ENCODE assay signal across 11 cellular contexts in genomic region chr3:40847571-40847992, GRCh38.
DNase-seq lines count a peak whose midpoint lies in the region; ATAC-seq and TF ChIP-seq lines count a peak whose summit lies in the region.
"Had no signal": no experiment of that assay in that cellular context is flagged by ENCODE, and none has a peak within 500 bp of the region (broad histone marks: within the 10 kb centered on the region; RNA-seq: fewer than 3 reads in every experiment).

No MANE protein-coding gene starts in this region.

- H3K27ac Mint-ChIP-seq in activated CD4-positive, alpha-beta T cell treated with anti-CD3 and anti-CD28 coated beads, Interleukin-2, amount 10 ng/mL, durations not matched to agents 7 days and 5 days: no peak overlapping the region
- H3K27ac Mint-ChIP-seq in activated CD4-positive, alpha-beta T cell treated with anti-CD3 and anti-CD28 coated beads for 36 hours: no peak overlapping the region
- H3K27ac Mint-ChIP-seq: naive thymus-derived CD8-positive, alpha-beta T cell had no signal

- H3K4me3 ChIP-seq in H7 (ENCODE audit: insufficient read depth, low read depth, low read length) (no peak overlapping the region), astrocyte of the cerebellum (ENCODE audit: low read depth, low read length) (no peak overlapping the region), osteoblast (ENCODE audit: insufficient read depth, low read length) (no peak overlapping the region)

- peak; percentile 75 for TF ChIP-seq CTCF in astrocyte of the cerebellum (IDR thresholded peaks at IDR 0.05; ENCODE audit: low read depth, low read length, missing control alignments)
- TF ChIP-seq CTCF in osteoblast (IDR thresholded peaks at IDR 0.05; ENCODE audit: extremely low read depth, low read depth, low read length): peak; percentile 24
- TF ChIP-seq CTCF in GM20000 (IDR thresholded peaks at IDR 0.05; ENCODE audit: extremely low read depth, missing control alignments): no peak

- ATAC-seq in left ventricle myocardium superior: peak; percentile 93
- no peak for ATAC-seq in GM18498 (IDR thresholded peaks at IDR 0.05; ENCODE audit: unreplicated experiment)
- no peak for ATAC-seq in activated CD4-positive, alpha-beta T cell treated with anti-CD3 and anti-CD28 coated beads for 36 hours
- ATAC-seq: naive thymus-derived CD8-positive, alpha-beta T cell had no signal

- no peaks in the 10 kb centered on the region for H3K4me1 Mint-ChIP-seq in activated CD4-positive, alpha-beta T cell treated with anti-CD3 and anti-CD28 coated beads, Interleukin-2, amount 10 ng/mL, durations not matched to agents 7 days and 5 days
- H3K4me1 Mint-ChIP-seq in activated CD4-positive, alpha-beta T cell treated with anti-CD3 and anti-CD28 coated beads for 36 hours: no peaks in the 10 kb centered on the region

- no peak overlapping the region for H3K4me3 Mint-ChIP-seq in activated CD4-positive, alpha-beta T cell treated with anti-CD3 and anti-CD28 coated beads, Interleukin-2, amount 10 ng/mL, durations not matched to agents 7 days and 5 days
- no peak overlapping the region for H3K4me3 Mint-ChIP-seq in activated CD4-positive, alpha-beta T cell treated with anti-CD3 and anti-CD28 coated beads for 36 hours
- H3K4me3 Mint-ChIP-seq: naive thymus-derived CD8-positive, alpha-beta T cell had no signal

- CTCF ChIA-PET in activated CD4-positive, alpha-beta T cell treated with anti-CD3 and anti-CD28 coated beads, Interleukin-2, amount 10 ng/mL, durations not matched to agents 7 days and 5 days (lab: Charles Lee): interaction anchor here (1.2 kb wide), 1 partner anchor 19 kb away, joined by 3 read pairs; no protein-coding TSS in a partner anchor
- CTCF ChIA-PET in activated CD4-positive, alpha-beta T cell treated with anti-CD3 and anti-CD28 coated beads for 36 hours (lab: Charles Lee): no interaction called here

- H3K36me3 Mint-ChIP-seq in activated CD4-positive, alpha-beta T cell treated with anti-CD3 and anti-CD28 coated beads, Interleukin-2, amount 10 ng/mL, durations not matched to agents 7 days and 5 days (ENCODE audit: low read depth): no peaks in the 10 kb centered on the region
- H3K36me3 Mint-ChIP-seq in activated CD4-positive, alpha-beta T cell treated with anti-CD3 and anti-CD28 coated beads for 36 hours (ENCODE audit: low read depth): no peaks in the 10 kb centered on the region
- H3K36me3 Mint-ChIP-seq: naive thymus-derived CD8-positive, alpha-beta T cell had no signal

- no peaks in the 10 kb centered on the region for H3K9me3 Mint-ChIP-seq in activated CD4-positive, alpha-beta T cell treated with anti-CD3 and anti-CD28 coated beads, Interleukin-2, amount 10 ng/mL, durations not matched to agents 7 days and 5 days
- H3K9me3 Mint-ChIP-seq in activated CD4-positive, alpha-beta T cell treated with anti-CD3 and anti-CD28 coated beads for 36 hours (ENCODE audit: low read depth): peaks cover 2% of the 10 kb centered on the region

- H3K4me1 ChIP-seq in osteoblast (ENCODE audit: insufficient read depth, low read length): no peaks in the 10 kb centered on the region

- no peak overlapping the region for H2AFZ ChIP-seq in osteoblast (ENCODE audit: low read length)

- H3K27ac ChIP-seq in osteoblast (ENCODE audit: low read depth, low read length): no peak overlapping the region

- H3K4me2 ChIP-seq in osteoblast (ENCODE audit: insufficient read depth, low read length): no peak overlapping the region

- H3K79me2 ChIP-seq in osteoblast (ENCODE audit: insufficient read depth, low read length): no peaks in the 10 kb centered on the region

- POLR2A ChIA-PET in activated CD4-positive, alpha-beta T cell treated with anti-CD3 and anti-CD28 coated beads, Interleukin-2, amount 10 ng/mL, durations not matched to agents 7 days and 5 days (lab: Charles Lee): no interaction called here
- POLR2A ChIA-PET in activated CD4-positive, alpha-beta T cell treated with anti-CD3 and anti-CD28 coated beads for 36 hours (lab: Charles Lee): no interaction called here

- H3K9me3 ChIP-seq in osteoblast (ENCODE audit: low read depth, low read length): no peaks in the 10 kb centered on the region

- intact Hi-C loops in left ventricle myocardium superior (cut with micrococcal nuclease): no loop called here
- intact Hi-C loops in activated CD4-positive, alpha-beta T cell treated with anti-CD3 and anti-CD28 coated beads for 36 hours (cut with DNase I, micrococcal nuclease): no loop called here

- DNase-seq in H7 (peak; percentile 32), astrocyte of the cerebellum (ENCODE audit: low read depth) (peak; percentile 95), left ventricle myocardium superior (no peak), osteoblast (ENCODE audit: insufficient read length, low spot score, missing footprints) (no peak), GM20000 (ENCODE audit: low spot score) (no peak)
- no peak for DNase-seq in activated CD4-positive, alpha-beta T cell treated with anti-CD3 and anti-CD28 coated beads, Interleukin-2, amount 10 ng/mL, durations not matched to agents 7 days and 5 days
- no peak for DNase-seq in activated CD4-positive, alpha-beta T cell treated with anti-CD3 and anti-CD28 coated beads for 36 hours
- DNase-seq: activated gamma-delta T cell; erythroblast; naive thymus-derived CD8-positive, alpha-beta T cell had no signal

- H3K27me3 ChIP-seq in H7 (ENCODE audit: control insufficient read depth, insufficient read depth, low read length): no peaks in the 10 kb centered on the region
- H3K27me3 ChIP-seq in osteoblast (ENCODE audit: insufficient read depth, low read length): no peaks in the 10 kb centered on the region

- no peaks in the 10 kb centered on the region for H4K20me1 ChIP-seq in osteoblast (ENCODE audit: insufficient read depth, low read length)

- peaks cover 5% of the 10 kb centered on the region for H3K27me3 Mint-ChIP-seq in activated CD4-positive, alpha-beta T cell treated with anti-CD3 and anti-CD28 coated beads, Interleukin-2, amount 10 ng/mL, durations not matched to agents 7 days and 5 days
- H3K27me3 Mint-ChIP-seq in activated CD4-positive, alpha-beta T cell treated with anti-CD3 and anti-CD28 coated beads for 36 hours: peaks cover 4% of the 10 kb centered on the region

- in situ Hi-C loops in astrocyte of the cerebellum (cut with HindIII; ENCODE audit: low sequenced_read_pairs): loop anchor here (5.0 kb wide), 1 partner anchor 355 kb away; no protein-coding TSS in a partner anchor

- H3K36me3 ChIP-seq in H7 (replicated peaks; ENCODE audit: control insufficient read depth, insufficient read depth, low read length) (no peaks in the 10 kb centered on the region), osteoblast (ENCODE audit: insufficient read depth, low read length) (no peaks in the 10 kb centered on the region)

Comparison
In these comparisons a context has a peak if more than half of its experiments do, and no peak if none do; other contexts are left out.
1. DNase-seq: peak in H7 (single experiment) and astrocyte of the cerebellum (single experiment); none in left ventricle myocardium superior (single experiment), osteoblast (single experiment), activated CD4-positive, alpha-beta T cell treated with anti-CD3 and anti-CD28 coated beads, Interleukin-2, amount 10 ng/mL, durations not matched to agents 7 days and 5 days (single experiment), GM20000 (single experiment) and activated CD4-positive, alpha-beta T cell treated with anti-CD3 and anti-CD28 coated beads for 36 hours (single experiment).